Comparison of ENCODE assay signal across 9 cellular contexts in genomic region chr10:43221419-43222293, GRCh38. TPM values are rescaled to one million over a fixed set of nuclear protein-coding genes. Genes with fewer than 3 reads are reported as not detected.
DNase-seq lines count a peak whose midpoint lies in the region; ATAC-seq and TF ChIP-seq lines count a peak whose summit lies in the region.
"Had no signal": no experiment of that assay in that cellular context is flagged by ENCODE, and none has a peak within 500 bp of the region (broad histone marks: within the 10 kb centered on the region; RNA-seq: fewer than 3 reads in every experiment).

No MANE protein-coding gene starts in this region.

- intact Hi-C loops in aorta (cut with DNase I) = no loop called here
- intact Hi-C loops in A673 (cut with micrococcal nuclease; ENCODE audit: unreplicated experiment) = loop anchor here (10.0 kb wide), 1 partner anchor 123 kb away; no protein-coding TSS in a partner anchor

- WGBS in aorta, 2 donors = 70 to 76% methylated on average over 20 of the region's 20 CpGs

- no TSS peak for BruUV-seq in A673 (replicated peaks; lab: Mats Ljungman, UMichigan)

- H3K9me3 ChIP-seq in iPS-20b (ENCODE audit: insufficient read depth, low read depth, low read length) = no peaks in the 10 kb centered on the region
- H3K9me3 ChIP-seq in aorta (ENCODE audit: control insufficient read depth, low read length) = no peaks in the 10 kb centered on the region
- H3K9me3 ChIP-seq in A673 (ENCODE audit: low read depth, low read length, poor library complexity, severe bottlenecking) = no peaks in the 10 kb centered on the region
- H3K9me3 ChIP-seq: testis had no signal

- H3K4me3 ChIP-seq in iPS-20b (ENCODE audit: low read length) (no peak overlapping the region), aorta (ENCODE audit: low read length in 2 of 2) (no peak overlapping the region), A673 (ENCODE audit: low read depth, low read length, poor library complexity, severe bottlenecking) (no peak overlapping the region)
- H3K4me3 ChIP-seq: testis had no signal

- H3K27me3 ChIP-seq in iPS-20b (ENCODE audit: insufficient read depth, low read length) = 0 out of 2 replicates have a peak, but pooled peaks cover 3% of the 10 kb centered on the region
- no peaks in the 10 kb centered on the region for H3K27me3 ChIP-seq in aorta (ENCODE audit: control insufficient read depth in 1 of 2, insufficient read depth in 2 of 2, low read length in 1 of 2)
- H3K27me3 ChIP-seq in A673 (replicated peaks; ENCODE audit: insufficient read depth, low read depth, low read length, poor library complexity) = no peaks in the 10 kb centered on the region
- H3K27me3 ChIP-seq: testis had no signal

- H3K36me3 ChIP-seq in iPS-20b (ENCODE audit: insufficient read depth, low read depth, low read length) (no peaks in the 10 kb centered on the region), aorta (ENCODE audit: control insufficient read depth in 1 of 2, insufficient read depth in 2 of 2, low read length in 1 of 2) (no peaks in the 10 kb centered on the region), A673 (ENCODE audit: insufficient read depth, low read length, poor library complexity, severe bottlenecking) (no peaks in the 10 kb centered on the region)

- ATAC-seq in WTC11 (peak; percentile 97), aorta (ENCODE audit: low FRiP score) (no peak)

- CTCF ChIA-PET in WTC11 (lab: Charles Lee) = interaction anchor here (0.6 to 3.9 kb wide), 25 partner anchors 9 to 188 kb away, joined by 3 to 73 read pairs (median 5); partner anchors contain the start of genes HNRNPF and RASGEF1A
- CTCF ChIA-PET in A673 (lab: Charles Lee) = interaction anchor here (0.5 kb wide), 1 partner anchor 19 kb away, joined by 3 read pairs; no protein-coding TSS in a partner anchor

- H3K4me1 Mint-ChIP-seq in WTC11 = peaks cover 8% of the 10 kb centered on the region

- no peaks in the 10 kb centered on the region for H3K9me3 Mint-ChIP-seq in WTC11

- no peak for TF ChIP-seq CTCF in WTC11 (IDR thresholded peaks at IDR 0.05)
- TF ChIP-seq CTCF in A673 (conservative IDR thresholded peaks at IDR 0.05; ENCODE audit: low read depth, low read length) = no peak

- no peak overlapping the region for H3K4me3 Mint-ChIP-seq in WTC11

- H3K36me3 Mint-ChIP-seq in WTC11 = no peaks in the 10 kb centered on the region

- H3K4me1 ChIP-seq in iPS-20b (ENCODE audit: insufficient read depth, low read length) (no peaks in the 10 kb centered on the region), aorta (ENCODE audit: control insufficient read depth in 1 of 2, insufficient read depth in 2 of 2, low read length in 2 of 2) (no peaks in the 10 kb centered on the region), A673 (ENCODE audit: insufficient read depth, low read length, poor library complexity, severe bottlenecking) (no peaks in the 10 kb centered on the region)
- H3K4me1 ChIP-seq: testis had no signal

- H3K9ac ChIP-seq in iPS-20b (ENCODE audit: low read depth, low read length) = 0 out of 2 replicates have a peak overlapping the region, but pooled peaks have one; percentile 12

- peak; percentile 1 for DNase-seq in stimulated activated CD4-positive, alpha-beta T cell treated with anti-CD3 and anti-CD28 coated beads, Interleukin-4, amount 100 ng/mL, for 1 hour
- DNase-seq in stimulated activated CD4-positive, alpha-beta T cell treated with anti-CD3 and anti-CD28 coated beads, Interleukin-1b, Interleukin-23, amount 100 ng/mL, for 48 hours = no peak
- peak; percentile 75 for DNase-seq in WTC11 (ENCODE audit: low spot score)
- DNase-seq in aorta = peak; percentile 36 to 61
- no peak for DNase-seq in AG20443 (ENCODE audit: low spot score)
- DNase-seq in A673 (ENCODE audit: low spot score) = no peak
- DNase-seq in middle frontal gyrus (ENCODE audit: extremely low spot score, low spot score) = no peak
- DNase-seq: testis had no signal

- POLR2A ChIA-PET in WTC11 (lab: Charles Lee) (interaction anchor here (0.8 kb wide), 1 partner anchor 44 kb away, joined by 3 read pairs; no protein-coding TSS in a partner anchor), A673 (lab: Charles Lee; ENCODE audit: low non-redundant PET) (no interaction called here)

- H3K27me3 Mint-ChIP-seq in WTC11 (ENCODE audit: low read depth) = no peaks in the 10 kb centered on the region

- H3K27ac Mint-ChIP-seq in WTC11 = no peak overlapping the region

- H3K27ac ChIP-seq in iPS-20b (ENCODE audit: low read length) (no peak overlapping the region), aorta (ENCODE audit: low read depth in 1 of 2, low read length in 2 of 2) (no peak overlapping the region), A673 (ENCODE audit: low read depth, low read length, poor library complexity, severe bottlenecking) (no peak overlapping the region)
- H3K27ac ChIP-seq: testis had no signal

TF ChIP-seq in WTC11, 78 proteins besides CTCF, POLR2A, EP300 and RAD21 (continues in another document):
- TF ChIP-seq ETV6 (CRISPR knock-in tag; IDR thresholded peaks at IDR 0.05) (no peak), NR2C2 (CRISPR knock-in tag; IDR thresholded peaks at IDR 0.05) (no peak), ZNF416 (CRISPR knock-in tag; IDR thresholded peaks at IDR 0.05) (no peak), ZNF281 (CRISPR knock-in tag; IDR thresholded peaks at IDR 0.05) (no peak), ZNF138 (CRISPR knock-in tag; conservative IDR thresholded peaks at IDR 0.05) (no peak), GTF2I (CRISPR knock-in tag; conservative IDR thresholded peaks at IDR 0.05) (no peak), ZNF232 (CRISPR knock-in tag; IDR thresholded peaks at IDR 0.05) (no peak), ATF2 (CRISPR knock-in tag; IDR thresholded peaks at IDR 0.05; ENCODE audit: borderline replicate concordance, low read depth) (no peak), TP53 (CRISPR knock-in tag; IDR thresholded peaks at IDR 0.05) (no peak), PREB (CRISPR knock-in tag; IDR thresholded peaks at IDR 0.05; ENCODE audit: borderline replicate concordance) (no peak), HMGXB4 (CRISPR knock-in tag; IDR thresholded peaks at IDR 0.05) (no peak)

RNA-seq across cellular contexts. Expression of gene RASGEF1A, which starts 45.2 kb away (rescaled TPM):
- total RNA-seq in WTC11 (2021) (20.8 to 21.4 TPM (median 21.0 TPM) in 3 replicates), aorta (1 to 10 TPM; 1.9 to 3.1 TPM), A673 (2021) (0.35 TPM in 1 of 2 replicates, not detected in the other)
- polyA plus RNA-seq in aorta = 1 to 10 TPM in 1 of 2 donors, not detected in 1; 3.9 TPM

Comparison
In these comparisons a context has a peak if more than half of its experiments do, and no peak if none do; other contexts are left out.
1. DNase-seq: peak in stimulated activated CD4-positive, alpha-beta T cell treated with anti-CD3 and anti-CD28 coated beads, Interleukin-4, amount 100 ng/mL, for 1 hour (single experiment), WTC11 (single experiment) and aorta (2 of 2); none in stimulated activated CD4-positive, alpha-beta T cell treated with anti-CD3 and anti-CD28 coated beads, Interleukin-1b, Interleukin-23, amount 100 ng/mL, for 48 hours (single experiment), AG20443 (single experiment), A673 (single experiment) and middle frontal gyrus (single experiment).